Comparison of ENCODE assay signal across 1 cellular context in the genomic region with DNA sequence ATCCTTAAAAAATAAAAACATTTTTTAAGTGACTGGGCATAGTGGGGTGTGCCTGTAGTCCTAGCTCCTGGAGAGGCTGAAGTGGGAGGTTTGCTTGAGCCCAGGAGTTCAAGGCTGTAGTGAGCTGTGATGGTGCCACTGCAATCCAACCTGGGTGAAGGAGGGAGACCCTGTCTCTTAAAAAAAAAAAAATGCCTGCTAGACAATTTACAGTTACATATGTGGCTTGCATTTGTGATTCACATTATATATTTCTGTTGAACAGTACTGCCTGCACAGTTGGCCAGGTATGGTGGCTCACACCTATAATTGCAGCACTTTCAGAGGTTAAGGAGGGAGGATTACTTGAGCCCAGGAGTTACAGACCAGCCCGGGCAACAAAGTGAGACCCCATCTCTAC.
A peak's percentile ranks its signal among the peaks of the same experiment; 100 is the strongest.
TF ChIP-seq lines count a peak whose summit lies in the region.

No MANE protein-coding gene starts in this region.

TF ChIP-seq in HepG2, 621 proteins besides CTCF, POLR2A, EP300 and RAD21:
- peak; percentile 44 to 67; a peak in 3 of 4 replicates for TF ChIP-seq MAFK (conservative IDR thresholded peaks at IDR 0.05 in 1 of 2, IDR thresholded peaks at IDR 0.05 in 1 of 2; ENCODE audit: low read length in 2 of 2)
- TF ChIP-seq, protein P1, sequence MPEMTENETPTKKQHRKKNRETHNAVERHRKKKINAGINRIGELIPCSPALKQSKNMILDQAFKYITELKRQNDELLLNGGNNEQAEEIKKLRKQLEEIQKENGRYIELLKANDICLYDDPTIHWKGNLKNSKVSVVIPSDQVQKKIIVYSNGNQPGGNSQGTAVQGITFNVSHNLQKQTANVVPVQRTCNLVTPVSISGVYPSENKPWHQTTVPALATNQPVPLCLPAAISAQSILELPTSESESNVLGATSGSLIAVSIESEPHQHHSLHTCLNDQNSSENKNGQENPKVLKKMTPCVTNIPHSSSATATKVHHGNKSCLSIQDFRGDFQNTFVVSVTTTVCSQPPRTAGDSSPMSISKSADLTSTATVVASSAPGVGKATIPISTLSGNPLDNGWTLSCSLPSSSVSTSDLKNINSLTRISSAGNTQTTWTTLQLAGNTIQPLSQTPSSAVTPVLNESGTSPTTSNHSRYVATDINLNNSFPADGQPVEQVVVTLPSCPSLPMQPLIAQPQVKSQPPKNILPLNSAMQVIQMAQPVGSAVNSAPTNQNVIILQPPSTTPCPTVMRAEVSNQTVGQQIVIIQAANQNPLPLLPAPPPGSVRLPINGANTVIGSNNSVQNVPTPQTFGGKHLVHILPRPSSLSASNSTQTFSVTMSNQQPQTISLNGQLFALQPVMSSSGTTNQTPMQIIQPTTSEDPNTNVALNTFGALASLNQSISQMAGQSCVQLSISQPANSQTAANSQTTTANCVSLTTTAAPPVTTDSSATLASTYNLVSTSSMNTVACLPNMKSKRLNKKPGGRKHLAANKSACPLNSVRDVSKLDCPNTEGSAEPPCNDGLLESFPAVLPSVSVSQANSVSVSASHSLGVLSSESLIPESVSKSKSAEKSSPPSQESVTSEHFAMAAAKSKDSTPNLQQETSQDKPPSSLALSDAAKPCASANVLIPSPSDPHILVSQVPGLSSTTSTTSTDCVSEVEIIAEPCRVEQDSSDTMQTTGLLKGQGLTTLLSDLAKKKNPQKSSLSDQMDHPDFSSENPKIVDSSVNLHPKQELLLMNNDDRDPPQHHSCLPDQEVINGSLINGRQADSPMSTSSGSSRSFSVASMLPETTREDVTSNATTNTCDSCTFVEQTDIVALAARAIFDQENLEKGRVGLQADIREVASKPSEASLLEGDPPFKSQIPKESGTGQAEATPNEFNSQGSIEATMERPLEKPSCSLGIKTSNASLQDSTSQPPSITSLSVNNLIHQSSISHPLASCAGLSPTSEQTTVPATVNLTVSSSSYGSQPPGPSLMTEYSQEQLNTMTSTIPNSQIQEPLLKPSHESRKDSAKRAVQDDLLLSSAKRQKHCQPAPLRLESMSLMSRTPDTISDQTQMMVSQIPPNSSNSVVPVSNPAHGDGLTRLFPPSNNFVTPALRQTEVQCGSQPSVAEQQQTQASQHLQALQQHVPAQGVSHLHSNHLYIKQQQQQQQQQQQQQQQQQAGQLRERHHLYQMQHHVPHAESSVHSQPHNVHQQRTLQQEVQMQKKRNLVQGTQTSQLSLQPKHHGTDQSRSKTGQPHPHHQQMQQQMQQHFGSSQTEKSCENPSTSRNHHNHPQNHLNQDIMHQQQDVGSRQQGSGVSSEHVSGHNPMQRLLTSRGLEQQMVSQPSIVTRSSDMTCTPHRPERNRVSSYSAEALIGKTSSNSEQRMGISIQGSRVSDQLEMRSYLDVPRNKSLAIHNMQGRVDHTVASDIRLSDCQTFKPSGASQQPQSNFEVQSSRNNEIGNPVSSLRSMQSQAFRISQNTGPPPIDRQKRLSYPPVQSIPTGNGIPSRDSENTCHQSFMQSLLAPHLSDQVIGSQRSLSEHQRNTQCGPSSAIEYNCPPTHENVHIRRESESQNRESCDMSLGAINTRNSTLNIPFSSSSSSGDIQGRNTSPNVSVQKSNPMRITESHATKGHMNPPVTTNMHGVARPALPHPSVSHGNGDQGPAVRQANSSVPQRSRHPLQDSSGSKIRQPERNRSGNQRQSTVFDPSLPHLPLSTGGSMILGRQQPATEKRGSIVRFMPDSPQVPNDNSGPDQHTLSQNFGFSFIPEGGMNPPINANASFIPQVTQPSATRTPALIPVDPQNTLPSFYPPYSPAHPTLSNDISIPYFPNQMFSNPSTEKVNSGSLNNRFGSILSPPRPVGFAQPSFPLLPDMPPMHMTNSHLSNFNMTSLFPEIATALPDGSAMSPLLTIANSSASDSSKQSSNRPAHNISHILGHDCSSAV (CRISPR knock-in tag; IDR thresholded peaks at IDR 0.05; ENCODE audit: borderline replicate concordance) = no peak
